In genomic region chr16:12881182-12881581, GRCh38 we compare ENCODE assay signal across 15 cellular contexts. TPM values are rescaled to one million over a fixed set of nuclear protein-coding genes. Genes with fewer than 3 reads are reported as not detected.
DNase-seq lines count a peak whose midpoint lies in the region; ATAC-seq, FAIRE-seq and TF ChIP-seq lines count a peak whose summit lies in the region.
"Had no signal": no experiment of that assay in that cellular context is flagged by ENCODE, and none has a peak within 500 bp of the region (broad histone marks: within the 10 kb centered on the region; RNA-seq: fewer than 3 reads in every experiment).

No MANE protein-coding gene starts in this region.

- CTCF ChIA-PET in PC-9 (lab: Charles Lee) (no interaction called here), HepG2 (lab: Yijun Ruan, JAX; ENCODE audit: low intra/inter-chr PET ratio, low total read pairs) (no interaction called here)

- no peaks in the 10 kb centered on the region for H3K9me2 ChIP-seq in PC-9 (ENCODE audit: insufficient read depth)

- peak; percentile 35 for DNase-seq in NCI-H2196 (lab: John Stamatoyannopoulos, UW; ENCODE audit: unreplicated experiment)
- DNase-seq in NCI-H2196 treated with DMSO at 0.1 percent for 48 hours (lab: John Stamatoyannopoulos, UW; ENCODE audit: unreplicated experiment), result no peak
- DNase-seq in PC-9, result peak in 1 of 2 experiments; percentile 85
- no peak for DNase-seq in HepG2 (ENCODE audit: low spot score)
- DNase-seq in thyroid gland, result peak; percentile 16 to 42
- no peak for DNase-seq in stomach
- DNase-seq in Peyer's patch, result no peak
- DNase-seq: ACHN; C1 segment of cervical spinal cord; Calu3; CD4-positive, alpha-beta T cell; DMS 273 treated with DMSO at 0.1 percent for 48 hours; GM23248; H9 had no signal

- no TSS peak for BruUV-seq in PC-9 (replicated peaks; lab: Mats Ljungman, UMichigan)
- BruUV-seq in HepG2 (replicated peaks; lab: Mats Ljungman, UMichigan), result no TSS peak

- no peak for FAIRE-seq in HepG2 (lab: Jason Lieb, UNC)

- no peak overlapping the region for H3K9ac ChIP-seq in HepG2 (ENCODE audit: insufficient read depth, low read depth, low read length)
- H3K9ac ChIP-seq: GM23248 had no signal

- H3K27me3 ChIP-seq in PC-9 (ENCODE audit: insufficient read depth, low read depth), result no peaks in the 10 kb centered on the region
- no peaks in the 10 kb centered on the region for H3K27me3 ChIP-seq in HepG2 (ENCODE audit: control insufficient read depth in 1 of 2, insufficient read depth in 2 of 2, low read length in 2 of 2)
- no peaks in the 10 kb centered on the region for H3K27me3 ChIP-seq in thyroid gland
- H3K27me3 ChIP-seq in stomach, result no peaks in the 10 kb centered on the region
- no peaks in the 10 kb centered on the region for H3K27me3 ChIP-seq in Peyer's patch

- WGBS in HepG2 (ENCODE audit: low lambda C conversion rate), result 5% methylated on average over 3 of the region's 3 CpGs
- 28 to 32% methylated on average over 3 of the region's 3 CpGs for WGBS in thyroid gland, 2 donors
- 75 to 83% (median 81%) methylated on average over 3 of the region's 3 CpGs for WGBS in stomach, 5 donors

- H3K79me2 ChIP-seq in PC-9 (ENCODE audit: low read depth) (no peaks in the 10 kb centered on the region), HepG2 (ENCODE audit: insufficient read depth, low read length) (no peaks in the 10 kb centered on the region)

- peak overlapping the region; percentile 68 for H3K4me2 ChIP-seq in PC-9
- no peak overlapping the region for H3K4me2 ChIP-seq in HepG2 (ENCODE audit: low read depth, low read length)

- H3K36me3 ChIP-seq in PC-9 (ENCODE audit: low read depth), result no peaks in the 10 kb centered on the region
- H3K36me3 ChIP-seq in HepG2 (replicated peaks in 1 of 2; ENCODE audit: control insufficient read depth in 1 of 2, insufficient read depth in 2 of 2, low read length in 2 of 2), result no peaks in the 10 kb centered on the region
- H3K36me3 ChIP-seq in thyroid gland, result no peaks in the 10 kb centered on the region
- H3K36me3 ChIP-seq in stomach, result no peaks in the 10 kb centered on the region
- H3K36me3 ChIP-seq in Peyer's patch, result no peaks in the 10 kb centered on the region

- H3K27ac ChIP-seq in PC-9, result peak overlapping the region; percentile 95
- H3K27ac ChIP-seq in HepG2 (ENCODE audit: extremely low read length, insufficient read depth, low read length), result no peak overlapping the region
- H3K27ac ChIP-seq in thyroid gland, result peak overlapping the region; percentile 2 to 45 (median 40)
- H3K27ac ChIP-seq in stomach, result no peak overlapping the region
- H3K27ac ChIP-seq in Peyer's patch, result no peak overlapping the region
- H3K27ac ChIP-seq: GM23248 had no signal

- TF ChIP-seq POLR2A in HepG2 (IDR thresholded peaks at IDR 0.05; ENCODE audit: insufficient read depth in 1 of 2, low read depth in 2 of 2, low read length in 2 of 2), result no peak
- TF ChIP-seq POLR2A in thyroid gland (IDR thresholded peaks at IDR 0.05), result no peak
- TF ChIP-seq POLR2A in stomach (IDR thresholded peaks at IDR 0.05), result no peak
- no peak for TF ChIP-seq POLR2A in Peyer's patch (IDR thresholded peaks at IDR 0.05)

- TF ChIP-seq EP300 in HepG2 (IDR thresholded peaks at IDR 0.05; ENCODE audit: low read depth in 2 of 2, low read length in 2 of 2) (no peak), HepG2 (CRISPR knock-in tag; IDR thresholded peaks at IDR 0.05; ENCODE audit: borderline replicate concordance) (no peak), stomach (IDR thresholded peaks at IDR 0.05) (no peak)

- intact Hi-C loops in PC-9 (cut with micrococcal nuclease; ENCODE audit: unreplicated experiment), result no loop called here
- intact Hi-C loops in HepG2 (cut with micrococcal nuclease; ENCODE audit: unreplicated experiment), result no loop called here
- intact Hi-C loops in thyroid gland (cut with DNase I), result no loop called here
- intact Hi-C loops in stomach (cut with DNase I; ENCODE audit: low total_unique reads), result no loop called here

- TF ChIP-seq CTCF in PC-9 (conservative IDR thresholded peaks at IDR 0.05) (no peak), HepG2 (CRISPR knock-in tag; IDR thresholded peaks at IDR 0.05) (no peak), thyroid gland (IDR thresholded peaks at IDR 0.05) (no peak), stomach (IDR thresholded peaks at IDR 0.05) (no peak), Peyer's patch (IDR thresholded peaks at IDR 0.05) (no peak)

- ATAC-seq in HepG2 (no peak), GM18868 (IDR thresholded peaks at IDR 0.05; ENCODE audit: unreplicated experiment) (no peak)

- H3K9me3 ChIP-seq in PC-9 (ENCODE audit: insufficient read depth, low read depth) (no peaks in the 10 kb centered on the region), HepG2 (ENCODE audit: low read length) (no peaks in the 10 kb centered on the region), thyroid gland (no peaks in the 10 kb centered on the region), stomach (no peaks in the 10 kb centered on the region), Peyer's patch (no peaks in the 10 kb centered on the region)

- H2AFZ ChIP-seq in PC-9 (peak overlapping the region; percentile 64; the same call in 1 of the 2 replicates), HepG2 (ENCODE audit: low read length) (no peak overlapping the region)
- H2AFZ ChIP-seq: GM23248 had no signal

- no peak overlapping the region; the same call in 1 of the 2 replicates for H3K4me3 ChIP-seq in PC-9
- H3K4me3 ChIP-seq in HepG2 (replicated peaks in 1 of 3; ENCODE audit: insufficient read depth in 1 of 3, low read depth in 2 of 3, low read length in 3 of 3), result no peak overlapping the region
- no peak overlapping the region for H3K4me3 ChIP-seq in thyroid gland (replicated peaks in 1 of 3)
- H3K4me3 ChIP-seq in stomach, result no peak overlapping the region
- no peak overlapping the region for H3K4me3 ChIP-seq in Peyer's patch
- H3K4me3 ChIP-seq: GM23248 had no signal

- H4K20me1 ChIP-seq in PC-9 (ENCODE audit: insufficient read depth) (no peaks in the 10 kb centered on the region), HepG2 (ENCODE audit: insufficient read depth, low read length) (no peaks in the 10 kb centered on the region)

- H3F3A ChIP-seq in PC-9 (ENCODE audit: insufficient read depth, low read depth), result peaks cover 43% of the 10 kb centered on the region

- no peak for TF ChIP-seq RAD21 in HepG2 (CRISPR knock-in tag; IDR thresholded peaks at IDR 0.05)

- H3K4me1 ChIP-seq in PC-9 (replicated peaks; ENCODE audit: insufficient read depth) (peaks cover 55% of the 10 kb centered on the region), HepG2 (ENCODE audit: insufficient read depth, low read length) (no peaks in the 10 kb centered on the region), thyroid gland (peaks cover 0 to 5% of the 10 kb centered on the region in 2 donors), stomach (no peaks in the 10 kb centered on the region), Peyer's patch (no peaks in the 10 kb centered on the region)

- POLR2A ChIA-PET in PC-9 (lab: Charles Lee; ENCODE audit: unreplicated experiment), result no interaction called here
- POLR2A ChIA-PET in HepG2 (lab: Yijun Ruan, JAX), result no interaction called here

- in situ Hi-C loops in HepG2 (cut with HindIII; ENCODE audit: extremely low pct_ligation_motif_present, low pct_unique_long_range_greater_than_20kb), result no loop called here

TF ChIP-seq in HepG2, 621 proteins besides CTCF, POLR2A, EP300 and RAD21 (continues in another document):
- TF ChIP-seq ZNF343 (CRISPR knock-in tag; IDR thresholded peaks at IDR 0.05) (no peak), ATF4 (CRISPR knock-in tag; IDR thresholded peaks at IDR 0.05) (peak in 1 of 2 experiments; percentile 67; a peak in 2 of 4 replicates), ZNF75D (CRISPR knock-in tag; IDR thresholded peaks at IDR 0.05; ENCODE audit: borderline replicate concordance) (no peak), RXRB (CRISPR knock-in tag; IDR thresholded peaks at IDR 0.05; ENCODE audit: borderline replicate concordance) (no peak), ZNF138 (CRISPR knock-in tag; IDR thresholded peaks at IDR 0.05; ENCODE audit: low read depth) (no peak), CEBPB (IDR thresholded peaks at IDR 0.05; ENCODE audit: borderline replicate concordance, low read depth, low read length) (0 out of 2 replicates have a peak, but pooled peaks have one; percentile 13), ELF3 (CRISPR knock-in tag; IDR thresholded peaks at IDR 0.05) (no peak), TRIM24 (CRISPR knock-in tag; IDR thresholded peaks at IDR 0.05) (no peak)

RNA-seq across cellular contexts. Expression of gene SHISA9, which starts 20.2 kb away (rescaled TPM):
- total RNA-seq in PC-9 (2021) (64.5 and 80.5 TPM in 2 replicates), HepG2 (2016; rRNA removed; fragmentation: Illumina TruSeq; extraction: Trizol) (not detected in 2 replicates), thyroid gland (under 1 TPM; 0.11 to 0.34 (median 0.28) TPM), stomach (1 to 10 TPM in 1 of 5 donors, under 1 TPM in 1, not detected in 3; 0.45 to 1.3 TPM), Peyer's patch (under 1 TPM in 1 of 4 donors, not detected in 3; 0.66 TPM)
- total RNA-seq in HepG2 (2016; cell fraction: cytosol; rRNA removed; fragmentation: Illumina TruSeq; extraction: Trizol; ENCODE audit: low read depth), result not detected in 2 replicates
- total RNA-seq in HepG2 (2016; cell fraction: insoluble cytoplasmic fraction; rRNA removed; fragmentation: Illumina TruSeq; extraction: Trizol), result not detected in 2 replicates
- not detected in 2 replicates for total RNA-seq in HepG2 (2016; cell fraction: membrane; rRNA removed; fragmentation: Illumina TruSeq; extraction: Trizol)
- not detected in 2 replicates for total RNA-seq in HepG2 (2016; cell fraction: nucleus; rRNA removed; fragmentation: Illumina TruSeq; extraction: Trizol)
- polyA plus RNA-seq in HepG2 (2011; rRNA removed) (0.01 TPM in 1 of 2 replicates, not detected in the other), stomach (under 1 TPM in 2 of 3 donors, not detected in 1; 0.15 to 0.31 TPM)
- polyA plus RNA-seq in HepG2 (2011; cell fraction: cytosol; rRNA removed), result not detected in 2 replicates
- polyA plus RNA-seq in HepG2 (2011; cell fraction: nucleus; rRNA removed), result 0.03 TPM in 2 replicates
- not detected in 2 replicates for polyA plus RNA-seq in HepG2 (2012)
- polyA plus RNA-seq in HepG2 (2016; cell fraction: cytosol; fragmentation: Illumina TruSeq; extraction: Trizol; ENCODE audit: low read depth), result not detected in 2 replicates
- not detected in 2 replicates for polyA plus RNA-seq in HepG2 (2016; cell fraction: insoluble cytoplasmic fraction; fragmentation: Illumina TruSeq; extraction: Trizol; ENCODE audit: low read depth)
- not detected in 2 replicates for polyA plus RNA-seq in HepG2 (2016; cell fraction: membrane; fragmentation: Illumina TruSeq; extraction: Trizol; ENCODE audit: low read depth)
- not detected in 2 replicates for polyA plus RNA-seq in HepG2 (2016; cell fraction: nucleus; fragmentation: Illumina TruSeq; extraction: Trizol; ENCODE audit: insufficient read depth, low read depth)
- polyA minus RNA-seq in HepG2 (2011; rRNA and poly(A)+ RNA removed; ENCODE audit: low replicate concordance), result 0.02 and 0.23 TPM in 2 replicates
- polyA minus RNA-seq in HepG2 (2011; cell fraction: cytosol; rRNA and poly(A)+ RNA removed), result not detected in 2 replicates
- 0.62 and 0.64 TPM in 2 replicates for polyA minus RNA-seq in HepG2 (2011; cell fraction: nucleus; rRNA and poly(A)+ RNA removed)
- total RNA-seq: Calu3; CD4-positive, alpha-beta T cell; GM23248 had no signal
- polyA plus RNA-seq: GM23248 had no signal

Comparison
In these comparisons a context has a peak if more than half of its experiments do, and no peak if none do; other contexts are left out.
1. DNase-seq: peak in NCI-H2196 (single experiment) and thyroid gland (2 of 2); none in NCI-H2196 treated with DMSO at 0.1 percent for 48 hours (single experiment), HepG2 (single experiment), stomach (single experiment) and Peyer's patch (0 of 3).
2. H3K27ac ChIP-seq: peak in PC-9 (single experiment) and thyroid gland (3 of 3); none in HepG2 (single experiment), stomach (0 of 5) and Peyer's patch (0 of 4).
3. RNA of gene SHISA9, which starts 20.2 kb away (total RNA-seq): 64.5 to 80.5 TPM in PC-9; 0.66 TPM in Peyer's patch, 0.11 to 0.34 TPM in thyroid gland, not detected in HepG2 and 0.45 to 1.3 TPM in stomach; every median in the first group is over 10 times any median in the second.